10 cellular contexts compared by ENCODE assay signal in the genomic region with DNA sequence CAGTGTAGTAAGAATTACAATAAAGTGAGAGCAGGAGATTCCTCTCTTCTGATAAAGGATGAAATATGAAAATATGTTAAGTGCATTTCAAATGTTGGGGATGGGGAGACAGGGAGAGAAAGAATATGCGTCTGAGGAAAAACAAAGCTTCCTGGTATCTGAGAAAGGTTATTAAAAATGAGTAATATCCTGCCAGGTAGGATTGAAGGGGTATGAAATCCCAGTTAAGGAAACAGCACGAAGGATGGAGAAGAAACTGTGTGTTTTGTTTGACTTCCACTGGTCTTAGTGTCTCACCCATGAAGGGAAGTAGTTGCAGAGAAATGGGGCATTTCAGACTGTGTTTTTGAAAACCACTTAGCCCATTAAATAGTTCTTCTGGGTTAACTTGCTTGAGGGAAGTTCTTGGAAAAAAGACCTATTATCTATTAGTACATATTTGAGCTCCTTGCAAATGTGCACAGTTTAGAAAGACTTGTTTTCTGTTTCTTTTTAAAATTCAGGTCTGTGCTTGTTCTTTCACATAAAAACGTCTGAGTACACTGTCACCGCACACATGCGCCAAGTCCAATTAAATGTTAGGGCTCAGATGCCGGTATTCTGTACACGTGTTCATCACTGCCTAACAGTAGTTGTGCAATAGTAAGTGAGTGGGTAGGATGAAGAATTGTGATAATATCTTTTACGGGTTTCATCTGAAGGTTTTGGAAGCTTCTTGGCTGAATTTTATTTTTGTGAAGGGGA.
DNase-seq lines count a peak whose midpoint lies in the region; ATAC-seq and TF ChIP-seq lines count a peak whose summit lies in the region.
"Had no signal": no experiment of that assay in that cellular context is flagged by ENCODE, and none has a peak within 500 bp of the region (broad histone marks: within the 10 kb centered on the region; RNA-seq: fewer than 3 reads in every experiment).

No MANE protein-coding gene starts in this region.

- H3K36me3 ChIP-seq in suprapubic skin (no peaks in the 10 kb centered on the region), spleen (no peaks in the 10 kb centered on the region)

- no peaks in the 10 kb centered on the region for H3K9me3 ChIP-seq in suprapubic skin
- peaks cover 0 to under 1% (median 0%) of the 10 kb centered on the region in 8 donors for H3K9me3 ChIP-seq in spleen

- no peak for TF ChIP-seq EP300 in suprapubic skin (IDR thresholded peaks at IDR 0.05)

- TF ChIP-seq POLR2A in suprapubic skin (IDR thresholded peaks at IDR 0.05) (no peak), spleen (IDR thresholded peaks at IDR 0.05) (no peak)

- H3K27ac ChIP-seq in dorsolateral prefrontal cortex, result peak overlapping the region in 48 of 59 donors; percentile 5 to 90 (median 60)
- peak overlapping the region; percentile 40 for H3K27ac ChIP-seq in suprapubic skin
- no peak overlapping the region for H3K27ac ChIP-seq in spleen
- H3K27ac ChIP-seq: PC-9 had no signal

- TF ChIP-seq CTCF in LNCaP clone FGC (IDR thresholded peaks at IDR 0.05; ENCODE audit: control insufficient read depth, extremely low read depth, insufficient read depth) (no peak), dorsolateral prefrontal cortex (IDR thresholded peaks at IDR 0.05 in 54 of 56, conservative IDR thresholded peaks at IDR 0.05 in 2 of 56; ENCODE audit: low read depth in 1 of 56, partially characterized antibody in 56 of 56) (no peak), suprapubic skin (IDR thresholded peaks at IDR 0.05) (no peak), spleen (IDR thresholded peaks at IDR 0.05 in 8 of 11, conservative IDR thresholded peaks at IDR 0.05 in 3 of 11) (no peak)

- H3K27me3 ChIP-seq in dorsolateral prefrontal cortex (no peaks in the 10 kb centered on the region), suprapubic skin (no peaks in the 10 kb centered on the region), spleen (replicated peaks in 1 of 7) (no peaks in the 10 kb centered on the region)

- H3K4me1 ChIP-seq in suprapubic skin (peaks cover 6% of the 10 kb centered on the region), spleen (no peaks in the 10 kb centered on the region)

- DNase-seq in LNCaP clone FGC (ENCODE audit: low read depth) (peak; percentile 28), dorsolateral prefrontal cortex (peak in 4 of 10 donors; percentile 10 to 71 (median 53)), left colon (peak in 1 of 2 donors; percentile 36), suprapubic skin (ENCODE audit: low spot score in 2 of 2) (no peak), T-helper 9 cell (no peak), spleen (no peak)
- DNase-seq: naive thymus-derived CD8-positive, alpha-beta T cell; NCI-H2029; PC-9 had no signal

- WGBS in suprapubic skin, result 24% methylated on average over 8 of the region's 8 CpGs
- WGBS in spleen, 5 donors, result 72 to 85% (median 77%) methylated on average over 8 of the region's 8 CpGs

- intact Hi-C loops in dorsolateral prefrontal cortex (cut with DNase I), result no loop called here
- intact Hi-C loops in left colon (cut with DNase I, micrococcal nuclease), result no loop called here
- intact Hi-C loops in spleen (cut with DNase I; ENCODE audit: low total_unique reads), result no loop called here

- ATAC-seq in left colon (peak; percentile 78), GM18502 (IDR thresholded peaks at IDR 0.05; ENCODE audit: poor library complexity, unreplicated experiment) (no peak)
- ATAC-seq: naive thymus-derived CD8-positive, alpha-beta T cell had no signal

- no peak overlapping the region for H3K4me3 ChIP-seq in LNCaP clone FGC (ENCODE audit: low read depth, low read length)
- no peak overlapping the region for H3K4me3 ChIP-seq in dorsolateral prefrontal cortex
- no peak overlapping the region for H3K4me3 ChIP-seq in suprapubic skin
- H3K4me3 ChIP-seq in spleen, result no peak overlapping the region
- H3K4me3 ChIP-seq: PC-9 had no signal

Comparison
In these comparisons a context has a peak if more than half of its experiments do, and no peak if none do; other contexts are left out.
1. H3K27ac ChIP-seq: peak in dorsolateral prefrontal cortex (48 of 59) and suprapubic skin (single experiment); none in spleen (0 of 8).